12 cellular contexts compared by ENCODE assay signal in genomic region chr5:141906972-141907371, GRCh38. TPM values are rescaled to one million over a fixed set of nuclear protein-coding genes. Genes with fewer than 3 reads are reported as not detected.
"Had no signal": no experiment of that assay in that cellular context is flagged by ENCODE, and none has a peak within 500 bp of the region (broad histone marks: within the 10 kb centered on the region; RNA-seq: fewer than 3 reads in every experiment).

No MANE protein-coding gene starts in this region.

- FAIRE-seq: H1, H54 had no signal

- DNase-seq: GM23248, GOT3, H7, H9, HCEC 1CT, HFFc6 had no signal

- H3K4me2 ChIP-seq: GM23338 had no signal

- H3K27ac ChIP-seq: GM23248 had no signal

- H3K9ac ChIP-seq: GM23248 had no signal

- H2AFZ ChIP-seq: GM23248, GM23338 had no signal

- ATAC-seq: GM23338, HCT116 had no signal

- H3K9me3 ChIP-seq: HAP-1 had no signal

- H3K4me1 ChIP-seq: HAP-1 had no signal

- H3K36me3 ChIP-seq: HAP-1 had no signal

- H3K4me3 ChIP-seq: GM23248, GM23338, HAP-1 had no signal

RNA-seq across cellular contexts. Expression of gene PCDH12, which starts 51.0 kb away (rescaled TPM):
- total RNA-seq: GM23248, H4, H9 had no signal
